2 cellular contexts compared by ENCODE assay signal in the genomic region with DNA sequence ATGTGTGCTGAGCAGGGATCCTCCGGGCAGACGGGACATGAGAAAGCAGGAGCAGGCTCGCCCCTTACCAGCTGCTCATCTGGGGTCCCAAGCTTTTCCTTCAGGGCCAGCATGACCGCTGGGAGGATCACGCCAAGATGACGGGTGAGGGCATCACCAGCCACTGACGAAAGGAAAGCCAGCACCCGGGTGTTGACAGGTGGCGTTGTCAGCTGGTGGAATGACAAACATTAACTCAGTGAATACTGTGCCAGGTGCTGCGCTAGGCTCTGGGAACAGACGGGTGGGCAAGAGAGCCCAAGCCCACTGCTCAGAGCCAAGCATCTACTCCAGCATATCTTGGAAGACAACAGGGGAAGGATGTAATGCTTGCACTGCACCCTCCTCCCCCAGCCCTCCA.
A peak's percentile ranks its signal among the peaks of the same experiment; 100 is the strongest.
TF ChIP-seq lines count a peak whose summit lies in the region.

No MANE protein-coding gene starts in this region.

TF ChIP-seq in IMR-90, 13 proteins besides CTCF, POLR2A, EP300 and RAD21:
- TF ChIP-seq, protein P1, sequence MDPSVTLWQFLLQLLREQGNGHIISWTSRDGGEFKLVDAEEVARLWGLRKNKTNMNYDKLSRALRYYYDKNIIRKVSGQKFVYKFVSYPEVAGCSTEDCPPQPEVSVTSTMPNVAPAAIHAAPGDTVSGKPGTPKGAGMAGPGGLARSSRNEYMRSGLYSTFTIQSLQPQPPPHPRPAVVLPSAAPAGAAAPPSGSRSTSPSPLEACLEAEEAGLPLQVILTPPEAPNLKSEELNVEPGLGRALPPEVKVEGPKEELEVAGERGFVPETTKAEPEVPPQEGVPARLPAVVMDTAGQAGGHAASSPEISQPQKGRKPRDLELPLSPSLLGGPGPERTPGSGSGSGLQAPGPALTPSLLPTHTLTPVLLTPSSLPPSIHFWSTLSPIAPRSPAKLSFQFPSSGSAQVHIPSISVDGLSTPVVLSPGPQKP (IDR thresholded peaks at IDR 0.05; ENCODE audit: borderline replicate concordance, low read depth, low read length), result no peak
- TF ChIP-seq MAFK (IDR thresholded peaks at IDR 0.05; ENCODE audit: low read depth, low read length) (no peak), RCOR1 (IDR thresholded peaks at IDR 0.05; ENCODE audit: insufficient replicate concordance, low read length) (no peak), RFX5 (IDR thresholded peaks at IDR 0.05; ENCODE audit: low read depth, low read length) (no peak), MAZ (IDR thresholded peaks at IDR 0.05; ENCODE audit: borderline replicate concordance, low read depth, low read length) (no peak), BHLHE40 (IDR thresholded peaks at IDR 0.05; ENCODE audit: low read depth, low read length) (no peak), MXI1 (IDR thresholded peaks at IDR 0.05; ENCODE audit: borderline replicate concordance, low read depth, low read length) (no peak), CHD1 (IDR thresholded peaks at IDR 0.05; ENCODE audit: low read depth, low read length) (no peak), SMC3 (IDR thresholded peaks at IDR 0.05; ENCODE audit: low read depth, low read length) (no peak), NFE2L2 (IDR thresholded peaks at IDR 0.05; ENCODE audit: low read depth, low read length) (no peak)
- TF ChIP-seq, protein P2, sequence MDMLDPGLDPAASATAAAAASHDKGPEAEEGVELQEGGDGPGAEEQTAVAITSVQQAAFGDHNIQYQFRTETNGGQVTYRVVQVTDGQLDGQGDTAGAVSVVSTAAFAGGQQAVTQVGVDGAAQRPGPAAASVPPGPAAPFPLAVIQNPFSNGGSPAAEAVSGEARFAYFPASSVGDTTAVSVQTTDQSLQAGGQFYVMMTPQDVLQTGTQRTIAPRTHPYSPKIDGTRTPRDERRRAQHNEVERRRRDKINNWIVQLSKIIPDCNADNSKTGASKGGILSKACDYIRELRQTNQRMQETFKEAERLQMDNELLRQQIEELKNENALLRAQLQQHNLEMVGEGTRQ (IDR thresholded peaks at IDR 0.05; ENCODE audit: low read depth, low read length), result no peak

TF ChIP-seq in K562, 482 proteins besides CTCF, POLR2A, EP300 and RAD21:
- no peak for TF ChIP-seq TRIM24 (IDR thresholded peaks at IDR 0.05)
- TF ChIP-seq POLR2G (IDR thresholded peaks at IDR 0.05; ENCODE audit: low read depth, low read length), result peak; percentile 21; the same call in 1 of the 2 replicates
